Comparison of ENCODE assay signal across 1 cellular context in genomic region chr9:121763561-121764370, GRCh38.
TF ChIP-seq lines count a peak whose summit lies in the region.

No MANE protein-coding gene starts in this region.

TF ChIP-seq in HepG2, 621 proteins besides CTCF, POLR2A, EP300 and RAD21 (continued from another document):
- TF ChIP-seq ZXDC (CRISPR knock-in tag; IDR thresholded peaks at IDR 0.05): no peak
